Comparison of ENCODE assay signal across 19 cellular contexts in genomic region chr11:45212566-45213315, GRCh38.
DNase-seq lines count a peak whose midpoint lies in the region; ATAC-seq and TF ChIP-seq lines count a peak whose summit lies in the region.
"Had no signal": no experiment of that assay in that cellular context is flagged by ENCODE, and none has a peak within 500 bp of the region (broad histone marks: within the 10 kb centered on the region; RNA-seq: fewer than 3 reads in every experiment).

No MANE protein-coding gene starts in this region.

- BruUV-seq in HCT116 (replicated peaks; lab: Mats Ljungman, UMichigan), result no TSS peak

- H3K4me1 Mint-ChIP-seq in chondrocyte (ENCODE audit: low read depth) (peaks cover 38% of the 10 kb centered on the region), nephron progenitor cell (peaks cover 48% of the 10 kb centered on the region)
- H3K4me1 Mint-ChIP-seq in stimulated activated naive CD8-positive, alpha-beta T cell treated with anti-CD3 and anti-CD28 coated beads, Interleukin-15, amount 100 ng/mL, for 72 hours, result peaks cover 22% of the 10 kb centered on the region

- RAD21 ChIA-PET in HCT116 (lab: Charles Lee; ENCODE audit: low non-redundant PET in 1 of 2, low total read pairs in 2 of 2, uncharacterized antibody in 2 of 2, unreplicated experiment in 2 of 2), result no interaction called here

- ATAC-seq in HCT116 (peak; percentile 68), HG03095 (IDR thresholded peaks at IDR 0.05; ENCODE audit: unreplicated experiment) (no peak)
- no peak for ATAC-seq in stimulated activated naive CD8-positive, alpha-beta T cell treated with anti-CD3 and anti-CD28 coated beads, Interleukin-15, amount 100 ng/mL, for 72 hours
- ATAC-seq: gastrocnemius medialis, GM12878, lower lobe of right lung had no signal

- H4K20me1 ChIP-seq in BLaER1 (peaks cover 10% of the 10 kb centered on the region; the same call in 1 of the 2 replicates), HCT116 (ENCODE audit: insufficient read depth) (no peaks in the 10 kb centered on the region)

- TF ChIP-seq RAD21 in HCT116 (IDR thresholded peaks at IDR 0.05; ENCODE audit: low read depth), result no peak

- H3K9ac ChIP-seq in BLaER1, result no peak overlapping the region
- H3K9ac ChIP-seq in HCT116 (ENCODE audit: low read length), result no peak overlapping the region

- no peak overlapping the region for H2AFZ ChIP-seq in HCT116 (ENCODE audit: low read depth, low read length, poor library complexity, severe bottlenecking)

- H3K4me3 ChIP-seq in BLaER1 (no peak overlapping the region), HCT116 (replicated peaks in 1 of 2; ENCODE audit: low read depth in 1 of 2, low read length in 2 of 2) (no peak overlapping the region)
- H3K4me3 ChIP-seq: gastrocnemius medialis, GM12878, lower lobe of right lung had no signal

- H3K4me2 ChIP-seq in BLaER1, result peak overlapping the region; percentile 87
- no peak overlapping the region for H3K4me2 ChIP-seq in HCT116 (ENCODE audit: low read length)

- peak overlapping the region; percentile 88; the same call in 1 of the 2 replicates for H3K27ac ChIP-seq in BLaER1
- no peak overlapping the region for H3K27ac ChIP-seq in HCT116 (ENCODE audit: low read depth, low read length)
- H3K27ac ChIP-seq: lower lobe of right lung, RWPE1 had no signal

- no peak overlapping the region for H3K27ac Mint-ChIP-seq in chondrocyte (ENCODE audit: unreplicated experiment)
- H3K27ac Mint-ChIP-seq in nephron progenitor cell, result no peak overlapping the region
- peak overlapping the region in 1 of 2 donors; percentile 62 for H3K27ac Mint-ChIP-seq in stimulated activated naive CD8-positive, alpha-beta T cell treated with anti-CD3 and anti-CD28 coated beads, Interleukin-15, amount 100 ng/mL, for 72 hours
- H3K27ac Mint-ChIP-seq: activated naive CD4-positive, alpha-beta T cell treated with anti-CD3 and anti-CD28 coated beads, Interleukin-2, amount 50 U/mL, for 24 hours had no signal

- intact Hi-C loops in HCT116 (cut with micrococcal nuclease), result no loop called here

- POLR2A ChIA-PET in HCT116 (lab: Charles Lee), result no interaction called here

- no peaks in the 10 kb centered on the region for H3K9me2 ChIP-seq in HCT116 (ENCODE audit: insufficient read depth)

- CTCF ChIA-PET in HCT116 (lab: Charles Lee), result interaction anchor here (0.7 to 0.9 kb wide), 3 partner anchors 10 to 74 kb away, joined by 3 read pairs; no protein-coding TSS in a partner anchor

- H3K9me3 ChIP-seq in BLaER1 (no peaks in the 10 kb centered on the region), HCT116 (ENCODE audit: control insufficient read depth in 1 of 2, insufficient read depth in 1 of 2, low read depth in 1 of 2, low read length in 2 of 2) (no peaks in the 10 kb centered on the region)
- H3K9me3 ChIP-seq: gastrocnemius medialis, lower lobe of right lung had no signal

- TF ChIP-seq CTCF in HCT116 (IDR thresholded peaks at IDR 0.05 in 2 of 3, conservative IDR thresholded peaks at IDR 0.05 in 1 of 3; ENCODE audit: borderline replicate concordance in 1 of 3, insufficient read depth in 1 of 3, low read depth in 2 of 3, low read length in 2 of 3), result peak in 2 of 3 experiments; percentile 50 to 51; a peak in 4 of 6 replicates
- peak; percentile 41 for TF ChIP-seq CTCF in chondrocyte (IDR thresholded peaks at IDR 0.05)
- TF ChIP-seq CTCF in nephron progenitor cell (IDR thresholded peaks at IDR 0.05), result peak; percentile 40

- no peaks in the 10 kb centered on the region for H3K79me2 ChIP-seq in HCT116 (ENCODE audit: insufficient read depth, low read length)

- H3K27me3 ChIP-seq in BLaER1 (no peaks in the 10 kb centered on the region), HCT116 (ENCODE audit: insufficient read depth, low read length) (no peaks in the 10 kb centered on the region)
- H3K27me3 ChIP-seq: gastrocnemius medialis had no signal

- H3K9me3 Mint-ChIP-seq in chondrocyte (ENCODE audit: low read depth), result no peaks in the 10 kb centered on the region
- H3K9me3 Mint-ChIP-seq in nephron progenitor cell, result no peaks in the 10 kb centered on the region
- no peaks in the 10 kb centered on the region for H3K9me3 Mint-ChIP-seq in stimulated activated naive CD8-positive, alpha-beta T cell treated with anti-CD3 and anti-CD28 coated beads, Interleukin-15, amount 100 ng/mL, for 72 hours
- H3K9me3 Mint-ChIP-seq: activated naive CD4-positive, alpha-beta T cell treated with anti-CD3 and anti-CD28 coated beads, Interleukin-2, amount 50 U/mL, for 24 hours; neural crest cell had no signal

- peaks cover 78% of the 10 kb centered on the region for H3K4me1 ChIP-seq in BLaER1
- no peaks in the 10 kb centered on the region for H3K4me1 ChIP-seq in HCT116 (ENCODE audit: control insufficient read depth in 1 of 2, insufficient read depth in 2 of 2, low read length in 2 of 2)

- peaks cover 11% of the 10 kb centered on the region; the same call in 1 of the 2 replicates for H3K36me3 ChIP-seq in BLaER1
- no peaks in the 10 kb centered on the region for H3K36me3 ChIP-seq in HCT116 (ENCODE audit: control insufficient read depth in 1 of 2, insufficient read depth in 2 of 2, low read length in 2 of 2)
- H3K36me3 ChIP-seq: gastrocnemius medialis had no signal

- no peak for TF ChIP-seq POLR2A in HCT116 (IDR thresholded peaks at IDR 0.05; ENCODE audit: borderline replicate concordance, extremely low read depth, insufficient read depth, insufficient read length)

- H3K36me3 Mint-ChIP-seq in chondrocyte (ENCODE audit: low read depth), result peaks cover 13% of the 10 kb centered on the region
- H3K36me3 Mint-ChIP-seq in nephron progenitor cell (ENCODE audit: low read depth), result peaks cover 12% of the 10 kb centered on the region

- H3K4me3 Mint-ChIP-seq in chondrocyte (ENCODE audit: unreplicated experiment), result no peak overlapping the region
- no peak overlapping the region for H3K4me3 Mint-ChIP-seq in nephron progenitor cell
- H3K4me3 Mint-ChIP-seq in stimulated activated naive CD8-positive, alpha-beta T cell treated with anti-CD3 and anti-CD28 coated beads, Interleukin-15, amount 100 ng/mL, for 72 hours, result no peak overlapping the region
- H3K4me3 Mint-ChIP-seq: activated naive CD4-positive, alpha-beta T cell treated with anti-CD3 and anti-CD28 coated beads, Interleukin-2, amount 50 U/mL, for 24 hours; neural crest cell had no signal

- no peaks in the 10 kb centered on the region for H3K27me3 Mint-ChIP-seq in chondrocyte (ENCODE audit: low read depth)
- H3K27me3 Mint-ChIP-seq in nephron progenitor cell (ENCODE audit: low read depth, poor library complexity), result peaks cover 6% of the 10 kb centered on the region
- H3K27me3 Mint-ChIP-seq in stimulated activated naive CD8-positive, alpha-beta T cell treated with anti-CD3 and anti-CD28 coated beads, Interleukin-15, amount 100 ng/mL, for 72 hours, result no peaks in the 10 kb centered on the region
- H3K27me3 Mint-ChIP-seq: activated naive CD4-positive, alpha-beta T cell treated with anti-CD3 and anti-CD28 coated beads, Interleukin-2, amount 50 U/mL, for 24 hours had no signal

- no peak for DNase-seq in HCT116 (ENCODE audit: low read depth, low spot score)
- no peak for DNase-seq in chondrocyte (ENCODE audit: low spot score)
- peak; percentile 31 for DNase-seq in nephron progenitor cell
- DNase-seq in activated CD4-positive, alpha-beta T cell treated with anti-CD3 and anti-CD28 coated beads for 4 hours, result no peak
- DNase-seq in NK-92 treated with Interleukin-12 subunit alpha and Interleukin-12 subunit beta, amount 100 ng/mL, for 24 hours (lab: John Stamatoyannopoulos, UW), result no peak
- no peak for DNase-seq in stimulated activated naive CD8-positive, alpha-beta T cell treated with anti-CD3 and anti-CD28 coated beads, Interleukin-15, amount 100 ng/mL, for 72 hours
- DNase-seq: activated CD4-positive, CD25-positive, alpha-beta regulatory T cell treated with anti-CD3 and anti-CD28 coated beads, Interleukin-2, amount 50 U/mL, for 72 hours; gastrocnemius medialis; Kasumi-1; lower lobe of right lung; NCI-H1694 treated with DMSO at 0.1 percent for 48 hours; stimulated activated naive CD4-positive, alpha-beta T cell; T-helper 2 cell had no signal

TF ChIP-seq in HCT116, 20 proteins besides CTCF, POLR2A, EP300 and RAD21 (continues in another document):
- no peak for TF ChIP-seq SRF (IDR thresholded peaks at IDR 0.05; ENCODE audit: low read depth)
- TF ChIP-seq SIN3A (IDR thresholded peaks at IDR 0.05; ENCODE audit: low read depth), result no peak
- TF ChIP-seq YY1 (IDR thresholded peaks at IDR 0.05; ENCODE audit: extremely low read depth, insufficient replicate concordance, low read depth, low read length), result no peak
- TF ChIP-seq EZH2phosphoT487 (IDR thresholded peaks at IDR 0.05; ENCODE audit: borderline replicate concordance), result no peak
- TF ChIP-seq FOSL1 (IDR thresholded peaks at IDR 0.05; ENCODE audit: low read depth), result no peak
- no peak for TF ChIP-seq CEBPB (IDR thresholded peaks at IDR 0.05; ENCODE audit: low read depth)
- no peak for TF ChIP-seq SP1 (IDR thresholded peaks at IDR 0.05; ENCODE audit: low read depth)
- TF ChIP-seq ZNF274 (IDR thresholded peaks at IDR 0.05; ENCODE audit: low read depth, low read length), result no peak
- no peak for TF ChIP-seq ZBTB33 (IDR thresholded peaks at IDR 0.05; ENCODE audit: extremely low read depth, insufficient replicate concordance, low read length)
- no peak for TF ChIP-seq MAX (IDR thresholded peaks at IDR 0.05)
- no peak for TF ChIP-seq ELF1 (IDR thresholded peaks at IDR 0.05; ENCODE audit: borderline replicate concordance, low read depth)
- TF ChIP-seq ZFX (IDR thresholded peaks at IDR 0.05), result no peak
- TF ChIP-seq TCF7L2 (IDR thresholded peaks at IDR 0.05; ENCODE audit: borderline replicate concordance, extremely low read depth, insufficient read depth, insufficient read length), result no peak
